In genomic region chr19:10432736-10433130, GRCh38 we compare ENCODE assay signal across 8 cellular contexts. TPM values are rescaled to one million over a fixed set of nuclear protein-coding genes. Genes with fewer than 3 reads are reported as not detected.
DNase-seq lines count a peak whose midpoint lies in the region; ATAC-seq and TF ChIP-seq lines count a peak whose summit lies in the region.

No MANE protein-coding gene starts in this region.

- H3K27ac ChIP-seq in KMS-11 (no peak overlapping the region), dorsolateral prefrontal cortex (no peak overlapping the region)

- DNase-seq in CD14-positive monocyte (ENCODE audit: low spot score): no peak
- no peak for DNase-seq in dorsolateral prefrontal cortex
- DNase-seq in nephron progenitor cell: no peak
- DNase-seq in Kasumi-1 (lab: John Stamatoyannopoulos, UW): no peak
- no peak for DNase-seq in HEK293T (ENCODE audit: extremely low spot score)

- peaks cover 54% of the 10 kb centered on the region for H3K4me1 Mint-ChIP-seq in CD14-positive monocyte
- H3K4me1 Mint-ChIP-seq in nephron progenitor cell: peaks cover 16% of the 10 kb centered on the region

- no peaks in the 10 kb centered on the region for H3K4me1 ChIP-seq in KMS-11 (ENCODE audit: low read depth, poor library complexity, severe bottlenecking)

- peak overlapping the region in 2 of 7 donors; percentile 30 to 37 for H3K27ac Mint-ChIP-seq in CD14-positive monocyte
- no peak overlapping the region for H3K27ac Mint-ChIP-seq in nephron progenitor cell

- POLR2A ChIA-PET in HEK293T (lab: Yijun Ruan, JAX): no interaction called here

- intact Hi-C loops in CD14-positive monocyte (cut with micrococcal nuclease) (no loop called here), dorsolateral prefrontal cortex (cut with DNase I) (no loop called here)

- H2AFZ ChIP-seq in KMS-11 (ENCODE audit: low read depth): no peak overlapping the region

- ATAC-seq in HG03108 (IDR thresholded peaks at IDR 0.05; ENCODE audit: unreplicated experiment): no peak
- no peak for ATAC-seq in GM19455 (IDR thresholded peaks at IDR 0.05; ENCODE audit: unreplicated experiment)

- peaks cover 40 to 60% (median 54%) of the 10 kb centered on the region in 3 donors for H3K27me3 Mint-ChIP-seq in CD14-positive monocyte (ENCODE audit: low read depth in 3 of 3)
- H3K27me3 Mint-ChIP-seq in nephron progenitor cell (ENCODE audit: low read depth, poor library complexity): peaks cover 68% of the 10 kb centered on the region

- H4K20me1 ChIP-seq in KMS-11 (ENCODE audit: insufficient read depth): no peaks in the 10 kb centered on the region

- CTCF ChIA-PET in HEK293T (lab: Yijun Ruan, JAX): no interaction called here

- H3K9me3 Mint-ChIP-seq in CD14-positive monocyte (peaks cover 0 to 14% (median 5%) of the 10 kb centered on the region in 7 donors), nephron progenitor cell (peaks cover 3% of the 10 kb centered on the region)

- H3K9ac ChIP-seq in KMS-11: no peak overlapping the region

- TF ChIP-seq CTCF in CD14-positive monocyte (IDR thresholded peaks at IDR 0.05) (no peak), KMS-11 (conservative IDR thresholded peaks at IDR 0.05; ENCODE audit: low read depth, low read length) (no peak), dorsolateral prefrontal cortex (IDR thresholded peaks at IDR 0.05 in 54 of 56, conservative IDR thresholded peaks at IDR 0.05 in 2 of 56; ENCODE audit: low read depth in 1 of 56, partially characterized antibody in 56 of 56) (no peak), nephron progenitor cell (IDR thresholded peaks at IDR 0.05) (no peak)

- H3K79me2 ChIP-seq in KMS-11 (ENCODE audit: insufficient read depth, low read depth): no peaks in the 10 kb centered on the region

- H3K27me3 ChIP-seq in KMS-11 (ENCODE audit: insufficient read depth, low read depth): no peaks in the 10 kb centered on the region
- peaks cover 0 to 31% (median 8%) of the 10 kb centered on the region in 45 donors for H3K27me3 ChIP-seq in dorsolateral prefrontal cortex

- H3K4me3 Mint-ChIP-seq in CD14-positive monocyte (peak overlapping the region; percentile 51 to 64), nephron progenitor cell (peak overlapping the region; percentile 68)

- H3K36me3 Mint-ChIP-seq in CD14-positive monocyte (peaks cover 26 to 32% of the 10 kb centered on the region in 2 donors), nephron progenitor cell (ENCODE audit: low read depth) (no peaks in the 10 kb centered on the region)

- no peaks in the 10 kb centered on the region for H3K36me3 ChIP-seq in KMS-11 (ENCODE audit: insufficient read depth)

- peak overlapping the region; percentile 13; the same call in 1 of the 2 replicates for H3K4me2 ChIP-seq in KMS-11

- no peak overlapping the region for H3K4me3 ChIP-seq in KMS-11 (IDR thresholded peaks at IDR 0.05; ENCODE audit: insufficient read depth, low read depth, low read length)
- peak overlapping the region in 31 of 59 donors; percentile 17 to 65 (median 53) for H3K4me3 ChIP-seq in dorsolateral prefrontal cortex

TF ChIP-seq in HEK293T, 16 proteins besides CTCF, POLR2A, EP300 and RAD21:
- TF ChIP-seq FOXM1 (IDR thresholded peaks at IDR 0.05; ENCODE audit: borderline replicate concordance) (no peak), TARDBP (IDR thresholded peaks at IDR 0.05) (no peak), FOXA1 (IDR thresholded peaks at IDR 0.05) (no peak), PKNOX1 (IDR thresholded peaks at IDR 0.05) (no peak), ELF4 (IDR thresholded peaks at IDR 0.05) (no peak), ARNT (IDR thresholded peaks at IDR 0.05) (no peak), CTBP1 (IDR thresholded peaks at IDR 0.05; ENCODE audit: borderline replicate concordance) (no peak), LEF1 (IDR thresholded peaks at IDR 0.05; ENCODE audit: borderline replicate concordance) (no peak), SUZ12 (IDR thresholded peaks at IDR 0.05) (no peak), NFRKB (IDR thresholded peaks at IDR 0.05) (no peak), L3MBTL2 (conservative IDR thresholded peaks at IDR 0.05) (no peak), SP1 (IDR thresholded peaks at IDR 0.05) (no peak), FOXK2 (IDR thresholded peaks at IDR 0.05) (no peak), BHLHE40 (IDR thresholded peaks at IDR 0.05; ENCODE audit: borderline replicate concordance) (no peak)

RNA-seq across cellular contexts. Expression of gene PDE4A, which starts 12.4 kb away (rescaled TPM):
- polyA plus RNA-seq in CD14-positive monocyte: 1 to 10 TPM; 4.7 to 5.8 TPM
- 10 to 100 TPM; 23.3 to 88.7 (median 59.0) TPM for total RNA-seq in dorsolateral prefrontal cortex

RNA-seq across cellular contexts. Expression of gene CDC37, which starts 29.4 kb away (rescaled TPM):
- polyA plus RNA-seq in CD14-positive monocyte: 10 to 100 TPM; 49.3 to 54.9 TPM
- 100 to 1,000 TPM in 117 of 120 experiments, 10 to 100 TPM in 3; 92.2 to 206 (median 145) TPM for total RNA-seq in dorsolateral prefrontal cortex

RNA-seq across cellular contexts. Expression of gene TYK2, which starts 52.4 kb away (rescaled TPM):
- 100 to 1,000 TPM in 1 of 2 donors, 10 to 100 TPM in 1; 82.9 to 113 TPM for polyA plus RNA-seq in CD14-positive monocyte
- 100 to 1,000 TPM in 94 of 120 experiments, 10 to 100 TPM in 26; 69.3 to 186 (median 118) TPM for total RNA-seq in dorsolateral prefrontal cortex
